In genomic region chr1:15885269-15885668, GRCh38 we compare ENCODE assay signal across 9 cellular contexts. TPM values are rescaled to one million over a fixed set of nuclear protein-coding genes. Genes with fewer than 3 reads are reported as not detected.
DNase-seq lines count a peak whose midpoint lies in the region; ATAC-seq and TF ChIP-seq lines count a peak whose summit lies in the region.
"Had no signal": no experiment of that assay in that cellular context is flagged by ENCODE, and none has a peak within 500 bp of the region (broad histone marks: within the 10 kb centered on the region; RNA-seq: fewer than 3 reads in every experiment).

No MANE protein-coding gene starts in this region.

- intact Hi-C loops in gastrocnemius medialis (cut with DNase I; ENCODE audit: low total_unique reads): no loop called here

- DNase-seq in RWPE2 (ENCODE audit: low spot score) (no peak), gastrocnemius medialis (no peak), NCI-H2029 treated with DMSO at 0.1 percent for 48 hours (lab: John Stamatoyannopoulos, UW) (no peak), NCI-H2081 (lab: John Stamatoyannopoulos, UW) (no peak), COLO829 (ENCODE audit: low spot score) (no peak)
- DNase-seq: activated CD8-positive, alpha-beta memory T cell treated with anti-CD3 and anti-CD28 coated beads, Interleukin-2, amount 10 ng/mL, durations not matched to agents 7 days and 5 days had no signal

- H3K9me3 ChIP-seq in DOHH2 (ENCODE audit: control insufficient read depth, insufficient read depth, low read length) (no peaks in the 10 kb centered on the region), RWPE2 (ENCODE audit: severe bottlenecking) (no peaks in the 10 kb centered on the region), gastroesophageal sphincter (no peaks in the 10 kb centered on the region), gastrocnemius medialis (no peaks in the 10 kb centered on the region)

- peaks cover 65% of the 10 kb centered on the region for H3K4me1 ChIP-seq in DOHH2 (ENCODE audit: control insufficient read depth, low read length)
- H3K4me1 ChIP-seq in RWPE2 (ENCODE audit: insufficient read depth, poor library complexity, severe bottlenecking): peaks cover 30% of the 10 kb centered on the region
- H3K4me1 ChIP-seq in gastroesophageal sphincter: peaks cover 0 to 89% (median 11%) of the 10 kb centered on the region in 3 donors
- peaks cover 52 to 60% of the 10 kb centered on the region in 2 donors for H3K4me1 ChIP-seq in gastrocnemius medialis

- TF ChIP-seq EP300 in gastroesophageal sphincter (IDR thresholded peaks at IDR 0.05): no peak

- H3F3A ChIP-seq in DOHH2 (ENCODE audit: control insufficient read depth, insufficient read depth): peaks cover 25% of the 10 kb centered on the region

- 23 to 34% methylated on average over 5 of the region's 5 CpGs for WGBS in gastroesophageal sphincter (ENCODE audit: low coverage in 1 of 2), 2 donors

- in situ Hi-C loops in gastrocnemius medialis (cut with MboI; ENCODE audit: low sequenced_read_pairs in 4 of 4): loop anchor here in 2 of 4 donors (5.0 to 10.0 kb wide), 2 partner anchors 33 to 50 kb away; no protein-coding TSS in a partner anchor

- H3K36me3 ChIP-seq in DOHH2 (ENCODE audit: control insufficient read depth, low read length) (peaks cover 65% of the 10 kb centered on the region), RWPE2 (ENCODE audit: low read depth) (peaks cover 34% of the 10 kb centered on the region), gastroesophageal sphincter (peaks cover 0 to 5% of the 10 kb centered on the region in 2 donors), gastrocnemius medialis (no peaks in the 10 kb centered on the region)

- ATAC-seq in RWPE2 (ENCODE audit: low read depth): no peak; the same call in 2 of the 3 replicates
- no peak for ATAC-seq in gastroesophageal sphincter
- no peak for ATAC-seq in gastrocnemius medialis
- no peak for ATAC-seq in GM19463 (IDR thresholded peaks at IDR 0.05; ENCODE audit: unreplicated experiment)
- ATAC-seq: activated CD8-positive, alpha-beta memory T cell treated with anti-CD3 and anti-CD28 coated beads, Interleukin-2, amount 10 ng/mL, durations not matched to agents 7 days and 5 days had no signal

- TF ChIP-seq CTCF in DOHH2 (IDR thresholded peaks at IDR 0.05; ENCODE audit: low read depth, low read length, poor library complexity, severe bottlenecking) (no peak), RWPE2 (IDR thresholded peaks at IDR 0.05; ENCODE audit: poor library complexity, severe bottlenecking) (no peak), gastroesophageal sphincter (IDR thresholded peaks at IDR 0.05) (no peak), gastrocnemius medialis (IDR thresholded peaks at IDR 0.05 in 4 of 5, conservative IDR thresholded peaks at IDR 0.05 in 1 of 5) (no peak)

- H3K4me3 ChIP-seq in DOHH2 (ENCODE audit: low read length) (peak overlapping the region; percentile 49), RWPE2 (ENCODE audit: severe bottlenecking) (no peak overlapping the region), gastroesophageal sphincter (peak overlapping the region in 1 of 2 donors; percentile 44), gastrocnemius medialis (peak overlapping the region in 3 of 4 donors; percentile 13 to 48 (median 48))

- no peaks in the 10 kb centered on the region for H3K9me2 ChIP-seq in DOHH2 (replicated peaks; ENCODE audit: control insufficient read depth, low read length)

- TF ChIP-seq POLR2A in gastroesophageal sphincter (IDR thresholded peaks at IDR 0.05) (no peak), gastrocnemius medialis (IDR thresholded peaks at IDR 0.05) (no peak)

- H4K20me1 ChIP-seq in DOHH2 (ENCODE audit: control insufficient read depth, insufficient read depth, low read depth, low read length): peaks cover 35% of the 10 kb centered on the region

- H3K4me2 ChIP-seq in DOHH2 (ENCODE audit: low read length): peak overlapping the region; percentile 72

- peak overlapping the region; percentile 60 for H3K27ac ChIP-seq in DOHH2 (ENCODE audit: low read depth, low read length)
- peak overlapping the region; percentile 86 for H3K27ac ChIP-seq in RWPE2 (ENCODE audit: poor library complexity, severe bottlenecking)
- peak overlapping the region; percentile 82 to 91 (median 86) for H3K27ac ChIP-seq in gastroesophageal sphincter
- H3K27ac ChIP-seq in gastrocnemius medialis: peak overlapping the region; percentile 81 to 95 (median 90)

- H3K27me3 ChIP-seq in DOHH2 (ENCODE audit: control insufficient read depth, low read length): no peaks in the 10 kb centered on the region
- no peaks in the 10 kb centered on the region for H3K27me3 ChIP-seq in RWPE2 (ENCODE audit: insufficient read depth, poor library complexity, severe bottlenecking)
- H3K27me3 ChIP-seq in gastroesophageal sphincter: no peaks in the 10 kb centered on the region
- H3K27me3 ChIP-seq in gastrocnemius medialis: no peaks in the 10 kb centered on the region

- H3K79me2 ChIP-seq in DOHH2 (ENCODE audit: control insufficient read depth, low read length): peaks cover 100% of the 10 kb centered on the region

RNA-seq across cellular contexts. Expression of gene SPEN, which starts 37.8 kb away (rescaled TPM):
- total RNA-seq in gastroesophageal sphincter: 10 to 100 TPM; 40.3 to 79.4 (median 50.7) TPM
- 10 to 100 TPM; 21.7 to 55.5 (median 38.0) TPM for total RNA-seq in gastrocnemius medialis
